In genomic region chr22:37746366-37747089, GRCh38 we compare ENCODE assay signal across 8 cellular contexts. TPM values are rescaled to one million over a fixed set of nuclear protein-coding genes. Genes with fewer than 3 reads are reported as not detected.
A peak's percentile ranks its signal among the peaks of the same experiment; 100 is the strongest.
DNase-seq lines count a peak whose midpoint lies in the region; ATAC-seq, FAIRE-seq and TF ChIP-seq lines count a peak whose summit lies in the region.

No MANE protein-coding gene starts in this region.

- TF ChIP-seq CTCF in kidney (IDR thresholded peaks at IDR 0.05; ENCODE audit: borderline replicate concordance, extremely low read depth, insufficient read depth) (no peak), stomach (IDR thresholded peaks at IDR 0.05) (no peak)

- WGBS in adipose tissue, 3 donors = 0 to 1% (median 0%) methylated on average over 48 to 64 of the region's 64 CpGs
- WGBS in stomach, 5 donors = 0 to 1% (median 0%) methylated on average over 15 to 64 of the region's 64 CpGs

- peak overlapping the region; percentile 85 to 92 for H3K9ac ChIP-seq in kidney (ENCODE audit: low read length in 2 of 2)

- intact Hi-C loops in kidney (cut with DNase I) (no loop called here), stomach (cut with DNase I; ENCODE audit: low total_unique reads) (no loop called here)

- no peaks in the 10 kb centered on the region for H3K27me3 ChIP-seq in stomach

- H3K27ac ChIP-seq in KOPT-K1 (ENCODE audit: low read depth, low read length, poor library complexity, severe bottlenecking) (peak overlapping the region; percentile 89), adipose tissue (ENCODE audit: low read depth, low read length) (peak overlapping the region; percentile 68), kidney (ENCODE audit: low read depth in 2 of 2, low read length in 2 of 2) (peak overlapping the region; percentile 85 to 89), stomach (peak overlapping the region; percentile 84 to 97 (median 95))

- H3K4me1 ChIP-seq in kidney (ENCODE audit: control insufficient read depth in 1 of 2, insufficient read depth in 1 of 2, low read depth in 1 of 2, low read length in 2 of 2) (peaks cover 24 to 43% of the 10 kb centered on the region in 2 donors), stomach (peaks cover 81 to 87% (median 84%) of the 10 kb centered on the region in 4 donors)

- H3K9me3 ChIP-seq in KOPT-K1 (ENCODE audit: insufficient read depth, low read length, poor library complexity, severe bottlenecking) (no peaks in the 10 kb centered on the region), kidney (ENCODE audit: control insufficient read depth in 1 of 2, low read length in 2 of 2) (no peaks in the 10 kb centered on the region), stomach (no peaks in the 10 kb centered on the region)

- TF ChIP-seq EP300 in stomach (IDR thresholded peaks at IDR 0.05) = no peak

- no peak for TF ChIP-seq POLR2A in stomach (IDR thresholded peaks at IDR 0.05)

- no peak for ATAC-seq in HG03039 (IDR thresholded peaks at IDR 0.05; ENCODE audit: unreplicated experiment)

- DNase-seq in stimulated activated CD4-positive, alpha-beta T cell treated with anti-CD3 and anti-CD28 coated beads, Interleukin-2, amount 100 ng/mL, for 4 hours (ENCODE audit: low read depth) = peak; percentile 14
- no peak for DNase-seq in stimulated activated CD4-positive, alpha-beta T cell treated with anti-CD3 and anti-CD28 coated beads, Interleukin-4, amount 100 ng/mL, for 1 hour
- DNase-seq in kidney = no peak
- DNase-seq in stomach = no peak
- no peak for DNase-seq in hepatic stellate cell (ENCODE audit: low spot score)

- H3K4me3 ChIP-seq in kidney (ENCODE audit: low read length in 2 of 2) (peak overlapping the region; percentile 77 to 89), stomach (peak overlapping the region; percentile 66 to 95 (median 84))

- no peak for FAIRE-seq in kidney (lab: Jason Lieb, UNC)

- H3K36me3 ChIP-seq in KOPT-K1 (ENCODE audit: insufficient read depth, low read length) (0 out of 2 replicates have a peak, but pooled peaks cover 6% of the 10 kb centered on the region), kidney (ENCODE audit: control insufficient read depth in 1 of 2, insufficient read depth in 2 of 2, low read length in 2 of 2) (no peaks in the 10 kb centered on the region), stomach (no peaks in the 10 kb centered on the region)

RNA-seq across cellular contexts. Expression of gene TRIOBP, which starts 49.7 kb away (rescaled TPM):
- polyA plus RNA-seq in adipose tissue = 100 to 1,000 TPM in 1 of 3 donors, 10 to 100 TPM in 2; 28.1 to 104 (median 74.8) TPM
- 125 TPM for total RNA-seq in kidney
- polyA plus RNA-seq in kidney (ENCODE audit: insufficient read depth, low read depth, low replicate concordance) = 32.1 TPM
- 100 to 1,000 TPM in 2 of 5 donors, 10 to 100 TPM in 3; 70.0 to 355 (median 90.6) TPM for total RNA-seq in stomach
- polyA plus RNA-seq in stomach = 10 to 100 TPM; 30.6 to 87.8 (median 70.2) TPM
